In the genomic region with DNA sequence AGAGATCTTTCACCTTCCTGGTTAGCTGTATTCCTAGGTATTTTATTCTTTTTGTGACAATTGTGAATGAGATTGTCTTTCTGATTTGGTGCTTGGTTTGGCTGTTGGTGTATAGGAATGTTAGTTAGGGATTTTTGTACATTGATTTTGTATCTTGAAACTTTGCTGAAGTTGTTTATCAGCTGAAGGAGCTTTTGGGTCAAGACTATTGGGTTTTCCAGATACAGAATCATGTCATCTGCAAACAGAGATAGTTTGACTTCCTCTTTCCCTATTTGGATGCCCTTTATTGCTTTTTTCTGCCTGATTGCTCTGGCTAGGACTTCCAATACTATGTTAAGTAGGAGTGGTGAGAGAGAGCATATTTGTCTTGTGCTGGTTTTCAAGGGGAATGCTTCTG, we compare ENCODE assay signal across 2 cellular contexts. TPM values are rescaled to one million over a fixed set of nuclear protein-coding genes. Genes with fewer than 3 reads are reported as not detected.
"Had no signal": no experiment of that assay in that cellular context is flagged by ENCODE, and none has a peak within 500 bp of the region (broad histone marks: within the 10 kb centered on the region; RNA-seq: fewer than 3 reads in every experiment).

No MANE protein-coding gene starts in this region.

RNA-seq across cellular contexts. Expression of a gene that starts 38.9 kb away (rescaled TPM):
- total RNA-seq: SJCRH30, SK-MEL-5 had no signal
